ENCODE assay signal across 8 cellular contexts in the genomic region with DNA sequence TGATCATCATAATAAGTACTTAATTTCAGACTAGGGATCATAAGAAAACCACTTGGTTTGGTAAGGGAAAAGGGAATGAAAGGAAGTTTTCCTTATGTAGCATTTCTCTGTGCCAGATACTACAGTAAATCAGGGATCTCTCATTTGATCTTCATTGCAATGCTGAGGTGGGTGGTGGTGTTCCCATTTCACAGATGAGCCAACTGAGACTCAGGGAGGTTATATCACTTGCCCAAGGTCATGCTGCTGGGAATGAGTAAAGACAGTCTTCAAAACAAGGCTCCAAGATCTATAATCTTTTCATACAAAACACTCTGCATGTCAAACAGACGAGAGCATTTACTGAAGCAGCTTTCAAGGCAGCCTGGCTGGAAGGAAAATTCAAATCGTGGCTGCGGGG.
"Had no signal": no experiment of that assay in that cellular context is flagged by ENCODE, and none has a peak within 500 bp of the region (broad histone marks: within the 10 kb centered on the region; RNA-seq: fewer than 3 reads in every experiment).

No MANE protein-coding gene starts in this region.

- DNase-seq: GDM1, GF-D8 had no signal

- H3K4me3 ChIP-seq: GM12878 had no signal

- FAIRE-seq: G401.6, GM12878, GM12891, GM12892, GM18507, GM19239 had no signal

- ATAC-seq: GM12878 had no signal
